Comparison of ENCODE assay signal across 1 cellular context in genomic region chr12:57444744-57445143, GRCh38.
TF ChIP-seq lines count a peak whose summit lies in the region.

No MANE protein-coding gene starts in this region.

TF ChIP-seq in K562, 482 proteins besides CTCF, POLR2A, EP300 and RAD21 (continues in another document):
- no peak for TF ChIP-seq RFX5 (IDR thresholded peaks at IDR 0.05; ENCODE audit: low read depth, low read length)
- no peak for TF ChIP-seq JUNB (CRISPR knock-in tag; conservative IDR thresholded peaks at IDR 0.05)
- TF ChIP-seq ESRRB (CRISPR knock-in tag; IDR thresholded peaks at IDR 0.05; ENCODE audit: borderline replicate concordance) = no peak
- no peak for TF ChIP-seq ZEB2 (IDR thresholded peaks at IDR 0.05)
- no peak for TF ChIP-seq ESRRA (IDR thresholded peaks at IDR 0.05; ENCODE audit: borderline replicate concordance, low read depth)
- no peak for TF ChIP-seq SNIP1 (IDR thresholded peaks at IDR 0.05; ENCODE audit: low read depth)
- no peak for TF ChIP-seq YY1 (IDR thresholded peaks at IDR 0.05; ENCODE audit: borderline replicate concordance in 1 of 3, control insufficient read depth in 1 of 3, extremely low read depth in 1 of 3, insufficient read depth in 3 of 3, insufficient read length in 1 of 3, insufficient replicate concordance in 2 of 3, low read depth in 1 of 3, low read length in 2 of 3)
- no peak for TF ChIP-seq TAF1 (IDR thresholded peaks at IDR 0.05; ENCODE audit: control insufficient read depth, extremely low read depth, insufficient read depth, low read length, severe bottlenecking)
- no peak for TF ChIP-seq HEY1 (CRISPR knock-in tag; IDR thresholded peaks at IDR 0.05; ENCODE audit: borderline replicate concordance)
- TF ChIP-seq ARID3A (IDR thresholded peaks at IDR 0.05; ENCODE audit: borderline replicate concordance, low read depth, low read length) = no peak
- TF ChIP-seq FOXM1 (IDR thresholded peaks at IDR 0.05; ENCODE audit: low read depth) = no peak
- TF ChIP-seq FOXM1 (CRISPR knock-in tag; IDR thresholded peaks at IDR 0.05; ENCODE audit: low read depth) = no peak
- no peak for TF ChIP-seq ZNF217 (CRISPR knock-in tag; IDR thresholded peaks at IDR 0.05)
- no peak for TF ChIP-seq ELK1 (CRISPR knock-in tag; IDR thresholded peaks at IDR 0.05)
- peak; percentile 43 for TF ChIP-seq CBFA2T2 (conservative IDR thresholded peaks at IDR 0.05)
- TF ChIP-seq SP1 (CRISPR knock-in tag; IDR thresholded peaks at IDR 0.05) = no peak
- no peak for TF ChIP-seq ZHX1 (conservative IDR thresholded peaks at IDR 0.05; ENCODE audit: low read length)
- no peak for TF ChIP-seq ZNF449 (CRISPR knock-in tag; IDR thresholded peaks at IDR 0.05)
- TF ChIP-seq HOMEZ (CRISPR knock-in tag; IDR thresholded peaks at IDR 0.05) = no peak
- peak; percentile 45; the same call in 1 of the 2 replicates for TF ChIP-seq ARID1B (IDR thresholded peaks at IDR 0.05)
- peak; percentile 50; the same call in 1 of the 2 replicates for TF ChIP-seq TAL1 (IDR thresholded peaks at IDR 0.05)
- TF ChIP-seq GTF2B (IDR thresholded peaks at IDR 0.05; ENCODE audit: extremely low read depth, insufficient read length) = no peak
- no peak for TF ChIP-seq FOXK2 (conservative IDR thresholded peaks at IDR 0.05 in 1 of 2, IDR thresholded peaks at IDR 0.05 in 1 of 2; ENCODE audit: low read depth in 2 of 2)
- no peak for TF ChIP-seq ZKSCAN1 (IDR thresholded peaks at IDR 0.05; ENCODE audit: low read depth, low read length)
- no peak for TF ChIP-seq PHF8 (IDR thresholded peaks at IDR 0.05; ENCODE audit: borderline replicate concordance, low read length)
- no peak for TF ChIP-seq ZNF511 (CRISPR knock-in tag; IDR thresholded peaks at IDR 0.05)
- no peak for TF ChIP-seq RHOXF2B (CRISPR knock-in tag; conservative IDR thresholded peaks at IDR 0.05)
- no peak for TF ChIP-seq SRSF9 (IDR thresholded peaks at IDR 0.05; ENCODE audit: borderline replicate concordance, low read depth, low read length)
- no peak for TF ChIP-seq ZNF133 (CRISPR knock-in tag; IDR thresholded peaks at IDR 0.05)
- no peak for TF ChIP-seq MLLT1 (IDR thresholded peaks at IDR 0.05)
- no peak for TF ChIP-seq TEAD2 (tag; IDR thresholded peaks at IDR 0.05)
- no peak for TF ChIP-seq SMAD4 (CRISPR knock-in tag; conservative IDR thresholded peaks at IDR 0.05)
- no peak for TF ChIP-seq ZNF699 (CRISPR knock-in tag; IDR thresholded peaks at IDR 0.05; ENCODE audit: insufficient replicate concordance)
- TF ChIP-seq RREB1 (CRISPR knock-in tag; IDR thresholded peaks at IDR 0.05) = no peak
- TF ChIP-seq TARDBP (IDR thresholded peaks at IDR 0.05) = no peak
- TF ChIP-seq ZNF121 (CRISPR knock-in tag; conservative IDR thresholded peaks at IDR 0.05) = peak; percentile 66
- TF ChIP-seq ZFP1 (CRISPR knock-in tag; IDR thresholded peaks at IDR 0.05) = no peak
- no peak for TF ChIP-seq ZFPM2 (CRISPR knock-in tag; IDR thresholded peaks at IDR 0.05)
- TF ChIP-seq ZNF184 (CRISPR knock-in tag; IDR thresholded peaks at IDR 0.05) = no peak
- no peak for TF ChIP-seq MXD1 (CRISPR knock-in tag; IDR thresholded peaks at IDR 0.05; ENCODE audit: borderline replicate concordance, poor library complexity, severe bottlenecking)
- no peak for TF ChIP-seq HDAC8 (tag; IDR thresholded peaks at IDR 0.05)
- no peak for TF ChIP-seq HMBOX1 (IDR thresholded peaks at IDR 0.05)
- no peak for TF ChIP-seq JUND (IDR thresholded peaks at IDR 0.05; ENCODE audit: borderline replicate concordance, low read depth, low read length)
- no peak for TF ChIP-seq JUND (tag; IDR thresholded peaks at IDR 0.05; ENCODE audit: borderline replicate concordance, low read depth, low read length)
- TF ChIP-seq RBBP5 (IDR thresholded peaks at IDR 0.05; ENCODE audit: borderline replicate concordance, insufficient read depth, low read length, poor library complexity, severe bottlenecking) = no peak
- no peak for TF ChIP-seq ZZZ3 (IDR thresholded peaks at IDR 0.05)
- TF ChIP-seq L3MBTL2 (IDR thresholded peaks at IDR 0.05) = peak; percentile 53
- TF ChIP-seq PHF21A (IDR thresholded peaks at IDR 0.05; ENCODE audit: borderline replicate concordance, low read depth) = no peak
